ENCODE assay signal across 8 cellular contexts in the genomic region with DNA sequence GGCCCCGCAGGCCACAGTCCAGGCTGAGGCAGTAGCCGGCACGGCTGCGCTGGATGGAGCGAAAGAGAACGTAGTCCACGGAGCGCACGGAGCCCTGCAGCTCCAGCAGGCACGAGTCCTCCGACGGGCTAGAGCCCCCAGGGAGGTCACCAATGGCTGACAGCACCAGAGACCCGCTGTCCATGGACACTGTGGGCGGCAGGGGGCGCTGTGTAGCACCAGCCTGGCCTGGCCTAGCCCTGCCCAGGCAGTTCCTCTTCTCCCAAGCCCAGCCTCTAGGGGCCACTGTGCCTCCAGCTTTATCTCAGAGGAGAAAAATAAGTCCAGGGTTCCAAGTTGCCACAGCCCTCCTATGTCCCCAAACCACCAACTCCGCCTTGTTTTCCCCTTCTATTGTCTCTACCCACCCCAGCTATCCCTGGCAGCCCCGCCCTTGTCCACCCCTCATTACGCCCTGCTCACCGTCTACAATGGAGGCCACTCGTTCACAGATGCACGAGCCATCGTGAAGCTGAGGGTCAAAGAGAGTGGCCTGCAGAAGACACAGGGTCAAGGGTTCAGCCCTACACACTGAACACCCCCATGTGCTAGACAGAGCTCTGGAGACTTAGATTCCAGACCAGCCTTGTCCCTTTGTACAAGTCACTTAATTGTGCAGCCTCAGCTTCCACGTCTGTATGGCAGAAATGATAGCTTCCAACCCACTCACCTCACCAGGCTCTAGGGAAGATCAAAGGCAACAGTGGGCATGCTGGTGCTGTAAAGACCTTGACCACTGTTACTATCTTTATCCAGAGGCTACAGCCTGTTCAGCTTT. TPM values are rescaled to one million over a fixed set of nuclear protein-coding genes. Genes with fewer than 3 reads are reported as not detected.
DNase-seq lines count a peak whose midpoint lies in the region; ATAC-seq and TF ChIP-seq lines count a peak whose summit lies in the region.

No MANE protein-coding gene starts in this region.

- peaks cover 0 to 3% (median 1%) of the 10 kb centered on the region in 3 donors for H3K27me3 Mint-ChIP-seq in CD14-positive monocyte (ENCODE audit: low read depth in 3 of 3)
- no peaks in the 10 kb centered on the region for H3K27me3 Mint-ChIP-seq in dendritic cell treated with granulocyte-macrophage colony-stimulating factor and Interleukin-4, amounts not matched to agents 40 ng/mL and 50 ng/mL, for 4 days

- peaks cover 0 to 16% (median 0%) of the 10 kb centered on the region in 4 donors for H3K4me1 ChIP-seq in right lobe of liver

- peak; percentile 93 for DNase-seq in CD14-positive monocyte (ENCODE audit: low spot score)
- peak; percentile 93 for DNase-seq in NCI-H748 (lab: John Stamatoyannopoulos, UW; ENCODE audit: unreplicated experiment)
- peak; percentile 98 for DNase-seq in activated CD4-positive, alpha-beta T cell treated with anti-CD3 and anti-CD28 coated beads, Interleukin-2, amount 50 U/mL, for 1 hour
- peak; percentile 93 to 94 (median 94) for DNase-seq in right lobe of liver
- DNase-seq in stimulated activated CD4-positive, alpha-beta T cell treated with anti-CD3 and anti-CD28 coated beads, Interleukin-4, amount 100 ng/mL, for 48 hours (ENCODE audit: low read depth in 2 of 2), result peak; percentile 95 to 99

- peak overlapping the region; percentile 66 to 73 for H3K4me3 Mint-ChIP-seq in CD14-positive monocyte
- H3K4me3 Mint-ChIP-seq in dendritic cell treated with granulocyte-macrophage colony-stimulating factor and Interleukin-4, amounts not matched to agents 40 ng/mL and 50 ng/mL, for 4 days, result peak overlapping the region; percentile 59

- peak overlapping the region in 3 of 7 donors; percentile 3 to 50 (median 18) for H3K27ac Mint-ChIP-seq in CD14-positive monocyte
- H3K27ac Mint-ChIP-seq in dendritic cell treated with granulocyte-macrophage colony-stimulating factor and Interleukin-4, amounts not matched to agents 40 ng/mL and 50 ng/mL, for 4 days, result peak overlapping the region; percentile 80

- ATAC-seq in GM19324 (IDR thresholded peaks at IDR 0.05; ENCODE audit: low FRiP score, unreplicated experiment) (peak; percentile 67), HG03469 (IDR thresholded peaks at IDR 0.05; ENCODE audit: unreplicated experiment) (peak; percentile 68), right lobe of liver (peak; percentile 83 to 92 (median 87))

- TF ChIP-seq CTCF in CD14-positive monocyte (IDR thresholded peaks at IDR 0.05) (peak; percentile 100), right lobe of liver (IDR thresholded peaks at IDR 0.05) (peak; percentile 99 to 100 (median 100))

- no peaks in the 10 kb centered on the region for H3K9me3 Mint-ChIP-seq in CD14-positive monocyte
- no peaks in the 10 kb centered on the region for H3K9me3 Mint-ChIP-seq in dendritic cell treated with granulocyte-macrophage colony-stimulating factor and Interleukin-4, amounts not matched to agents 40 ng/mL and 50 ng/mL, for 4 days

- intact Hi-C loops in CD14-positive monocyte (cut with micrococcal nuclease) (loop anchor here (2.0 to 5.0 kb wide), 3 partner anchors 71 to 341 kb away; partner anchors contain the start of gene RUSC1 (in 1 of the 2)), right lobe of liver (cut with DNase I) (loop anchor here in 1 of 2 donors (5.0 kb wide), 1 partner anchor 76 kb away; no protein-coding TSS in a partner anchor)
- intact Hi-C loops in dendritic cell treated with granulocyte-macrophage colony-stimulating factor and Interleukin-4, amounts not matched to agents 40 ng/mL and 50 ng/mL, for 4 days (cut with micrococcal nuclease), result loop anchor here (2.0 to 5.0 kb wide), 3 partner anchors 74 to 341 kb away; no protein-coding TSS in a partner anchor

- no peaks in the 10 kb centered on the region for H3K36me3 ChIP-seq in right lobe of liver

- no peaks in the 10 kb centered on the region for H3K9me3 ChIP-seq in right lobe of liver

- no peaks in the 10 kb centered on the region for H3K27me3 ChIP-seq in right lobe of liver

- WGBS in right lobe of liver (ENCODE audit: insufficient coverage, low coverage, low lambda C conversion rate, missing lambda C conversion rate), result 28% methylated on average over 7 of the region's 23 CpGs

- peak overlapping the region in 1 of 3 donors; percentile 47 for H3K27ac ChIP-seq in right lobe of liver

- TF ChIP-seq POLR2A in right lobe of liver (IDR thresholded peaks at IDR 0.05), result no peak

- peaks cover 7 to 11% of the 10 kb centered on the region in 2 donors for H3K36me3 Mint-ChIP-seq in CD14-positive monocyte
- H3K36me3 Mint-ChIP-seq in dendritic cell treated with granulocyte-macrophage colony-stimulating factor and Interleukin-4, amounts not matched to agents 40 ng/mL and 50 ng/mL, for 4 days (ENCODE audit: low read depth), result peaks cover 31% of the 10 kb centered on the region

- peak overlapping the region in 1 of 3 donors; percentile 23 for H3K4me3 ChIP-seq in right lobe of liver

- peaks cover 26% of the 10 kb centered on the region for H3K4me1 Mint-ChIP-seq in CD14-positive monocyte
- H3K4me1 Mint-ChIP-seq in dendritic cell treated with granulocyte-macrophage colony-stimulating factor and Interleukin-4, amounts not matched to agents 40 ng/mL and 50 ng/mL, for 4 days (ENCODE audit: low read depth), result peaks cover 41% of the 10 kb centered on the region

RNA-seq across cellular contexts. Expression of gene ENTREP3, which starts 4.4 kb away (rescaled TPM):
- 1 to 10 TPM in 1 of 2 donors, under 1 TPM in 1; 0.87 to 1.9 TPM for polyA plus RNA-seq in CD14-positive monocyte
- 10 to 100 TPM in 2 of 6 experiments, 1 to 10 TPM in 4; 7.2 to 13.0 (median 9.6) TPM for total RNA-seq in right lobe of liver

RNA-seq across cellular contexts. Expression of gene SCAMP3, which starts 11.3 kb away (rescaled TPM):
- 10 to 100 TPM; 64.9 to 69.8 TPM for polyA plus RNA-seq in CD14-positive monocyte
- 10 to 100 TPM; 27.9 to 63.4 (median 29.2) TPM for total RNA-seq in right lobe of liver

RNA-seq across cellular contexts. Expression of gene CLK2, which starts 22.5 kb away (rescaled TPM):
- 1 to 10 TPM; 7.3 to 9.6 TPM for polyA plus RNA-seq in CD14-positive monocyte
- 10 to 100 TPM; 10.4 to 29.2 (median 20.2) TPM for total RNA-seq in right lobe of liver

RNA-seq across cellular contexts. Expression of gene HCN3, which starts 26.4 kb away (rescaled TPM):
- polyA plus RNA-seq in CD14-positive monocyte, result under 1 TPM in 1 of 2 donors, not detected in 1; 0.15 TPM
- 1 to 10 TPM in 4 of 6 experiments, under 1 TPM in 2; 0.56 to 1.6 (median 1.2) TPM for total RNA-seq in right lobe of liver

RNA-seq across cellular contexts. Expression of gene MTX1, which starts 42.3 kb away (rescaled TPM):
- polyA plus RNA-seq in CD14-positive monocyte, result 100 to 1,000 TPM in 1 of 2 donors, 10 to 100 TPM in 1; 86.0 to 101 TPM
- total RNA-seq in right lobe of liver, result 10 to 100 TPM; 20.0 to 50.7 (median 23.9) TPM
